ENCODE assay signal across 2 cellular contexts in genomic region chr2:22244-22643, GRCh38. TPM values are rescaled to one million over a fixed set of nuclear protein-coding genes. Genes with fewer than 3 reads are reported as not detected.
"Had no signal": no experiment of that assay in that cellular context is flagged by ENCODE, and none has a peak within 500 bp of the region (broad histone marks: within the 10 kb centered on the region; RNA-seq: fewer than 3 reads in every experiment).

No MANE protein-coding gene starts in this region.

RNA-seq across cellular contexts. Expression of gene FAM110C, which starts 24.1 kb away (rescaled TPM):
- total RNA-seq: SJSA1 had no signal
- polyA plus RNA-seq: SK-N-SH had no signal
